ENCODE assay signal across 1 cellular context in genomic region chr3:142888484-142889262, GRCh38.
TF ChIP-seq lines count a peak whose summit lies in the region.

Gene PCOLCE2, minus strand, starts transcription at chr3:142889083. Its CDS starts 187 bp downstream, at chr3:142888896.

TF ChIP-seq in HepG2, 621 proteins besides CTCF, POLR2A, EP300 and RAD21 (continued from another document and continues in another):
- TF ChIP-seq ZBTB40 (IDR thresholded peaks at IDR 0.05) = no peak
- peak; percentile 85 for TF ChIP-seq ZBTB40 (CRISPR knock-in tag; IDR thresholded peaks at IDR 0.05)
- peak; percentile 61; the same call in 1 of the 2 replicates for TF ChIP-seq ZNF768 (CRISPR knock-in tag; IDR thresholded peaks at IDR 0.05)
- TF ChIP-seq ARID4A (CRISPR knock-in tag; IDR thresholded peaks at IDR 0.05; ENCODE audit: borderline replicate concordance) = peak; percentile 58; the same call in 1 of the 2 replicates
- no peak for TF ChIP-seq FOXP4 (CRISPR knock-in tag; IDR thresholded peaks at IDR 0.05)
- TF ChIP-seq BRF2 (CRISPR knock-in tag; IDR thresholded peaks at IDR 0.05) = no peak; the same call in 1 of the 2 replicates
- peak; percentile 8 for TF ChIP-seq DBP (CRISPR knock-in tag; IDR thresholded peaks at IDR 0.05; ENCODE audit: not compliant biosample characterization)
- no peak for TF ChIP-seq ZNF496 (CRISPR knock-in tag; IDR thresholded peaks at IDR 0.05; ENCODE audit: insufficient replicate concordance)
- TF ChIP-seq ZNF142 (CRISPR knock-in tag; IDR thresholded peaks at IDR 0.05) = peak; percentile 61; the same call in 1 of the 2 replicates
- TF ChIP-seq TBX2 (CRISPR knock-in tag; IDR thresholded peaks at IDR 0.05; ENCODE audit: borderline replicate concordance) = peak; percentile 26
- TF ChIP-seq ARID5B (CRISPR knock-in tag; IDR thresholded peaks at IDR 0.05) = 0 out of 2 replicates have a peak, but pooled peaks have one; percentile 5
- TF ChIP-seq POLR2AphosphoS5 (IDR thresholded peaks at IDR 0.05; ENCODE audit: low read depth, low read length) = no peak
- TF ChIP-seq ZNF224 (CRISPR knock-in tag; IDR thresholded peaks at IDR 0.05) = peak; percentile 78; the same call in 1 of the 2 replicates
- TF ChIP-seq SPEN (CRISPR knock-in tag; IDR thresholded peaks at IDR 0.05; ENCODE audit: low read depth) = peak; percentile 20; the same call in 1 of the 2 replicates
- TF ChIP-seq ADNP (CRISPR knock-in tag; IDR thresholded peaks at IDR 0.05) = no peak
- peak; percentile 59; the same call in 1 of the 2 replicates for TF ChIP-seq ZNF30 (CRISPR knock-in tag; IDR thresholded peaks at IDR 0.05)
- peak; percentile 93 for TF ChIP-seq ZNF709 (CRISPR knock-in tag; IDR thresholded peaks at IDR 0.05)
